Comparison of ENCODE assay signal across 1 cellular context in the genomic region with DNA sequence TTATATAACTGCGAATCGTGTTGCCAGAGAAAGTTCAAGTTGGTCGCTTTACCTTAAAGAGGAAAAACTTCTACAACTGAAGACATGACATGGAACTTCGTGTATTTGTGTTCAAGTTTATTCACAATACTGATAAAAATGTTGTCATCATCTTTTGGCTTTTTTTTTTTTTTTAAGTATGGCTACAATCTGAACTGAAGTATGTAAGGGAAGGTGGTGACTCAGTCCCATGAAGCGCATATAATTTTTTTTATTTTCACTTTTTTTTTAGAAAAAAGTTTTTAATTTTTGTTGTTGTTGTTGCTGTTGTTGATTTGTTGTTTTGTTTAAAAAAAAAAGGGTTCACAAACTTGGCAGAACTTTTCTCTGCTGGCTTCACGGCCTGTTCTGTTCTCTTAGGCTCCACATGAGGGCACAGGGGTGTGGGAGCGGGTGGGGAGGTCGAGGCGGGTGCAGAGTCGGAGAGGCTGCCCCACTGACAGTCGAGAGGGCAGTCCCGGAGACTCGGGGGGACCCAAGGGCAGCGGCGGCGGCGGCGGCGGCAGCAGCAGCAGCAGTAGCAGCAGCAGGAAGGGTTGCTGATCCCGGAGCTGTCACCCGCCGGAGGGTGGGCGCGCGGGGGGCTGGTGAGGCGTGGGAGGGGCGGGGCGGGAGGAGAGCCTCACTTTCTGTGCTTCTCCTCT.
TF ChIP-seq lines count a peak whose summit lies in the region.

No MANE protein-coding gene starts in this region.

TF ChIP-seq in GM12878, 131 proteins besides CTCF, POLR2A, EP300 and RAD21:
- TF ChIP-seq TAF1 (IDR thresholded peaks at IDR 0.05; ENCODE audit: borderline replicate concordance, low read depth, low read length) (no peak), GABPA (IDR thresholded peaks at IDR 0.05; ENCODE audit: low read depth) (no peak), CREM (IDR thresholded peaks at IDR 0.05; ENCODE audit: low read depth) (no peak), FOXM1 (IDR thresholded peaks at IDR 0.05; ENCODE audit: low read depth, low read length) (no peak), YBX1 (IDR thresholded peaks at IDR 0.05) (no peak), ZNF274 (IDR thresholded peaks at IDR 0.05; ENCODE audit: insufficient read depth, insufficient read length) (no peak), ETV6 (conservative IDR thresholded peaks at IDR 0.05 in 1 of 2, IDR thresholded peaks at IDR 0.05 in 1 of 2; ENCODE audit: borderline replicate concordance in 1 of 2, low read depth in 1 of 2) (no peak)
